Comparison of ENCODE assay signal across 22 cellular contexts in genomic region chr7:541661-542060, GRCh38. TPM values are rescaled to one million over a fixed set of nuclear protein-coding genes. Genes with fewer than 3 reads are reported as not detected.
"Had no signal": no experiment of that assay in that cellular context is flagged by ENCODE, and none has a peak within 500 bp of the region (broad histone marks: within the 10 kb centered on the region; RNA-seq: fewer than 3 reads in every experiment).

No MANE protein-coding gene starts in this region.

- H3K9me3 Mint-ChIP-seq: dendritic cell treated with granulocyte-macrophage colony-stimulating factor and Interleukin-4, amounts not matched to agents 40 ng/mL and 50 ng/mL, for 4 days; stimulated activated naive CD8-positive, alpha-beta T cell treated with anti-CD3 and anti-CD28 coated beads, Interleukin-15, Interleukin-2, amounts not matched to agents 100 ng/mL and 50 ng/mL, for 24 hours had no signal

- ATAC-seq: activated CD4-positive, alpha-beta T cell treated with anti-CD3 and anti-CD28 coated beads for 36 hours; activated T-helper 17 cell treated with anti-CD3 and anti-CD28 coated beads, Interleukin-2, amount 50 U/mL, for 72 hours; left lobe of liver; lower lobe of right lung; naive thymus-derived CD8-positive, alpha-beta T cell had no signal

- H3K36me3 ChIP-seq: cardiac muscle cell, lower lobe of right lung, prostate gland, thyroid gland had no signal

- H3K27me3 Mint-ChIP-seq: activated CD4-positive, alpha-beta T cell treated with anti-CD3 and anti-CD28 coated beads for 36 hours; activated naive CD8-positive, alpha-beta T cell treated with anti-CD3 and anti-CD28 coated beads for 36 hours; activated T-cell treated with anti-CD3 and anti-CD28 coated beads, Interleukin-2, amount 50 U/mL, for 24 hours; activated T-helper 17 cell treated with anti-CD3 and anti-CD28 coated beads, Interleukin-2, amount 50 U/mL, for 72 hours; naive thymus-derived CD8-positive, alpha-beta T cell; stimulated activated naive CD8-positive, alpha-beta T cell treated with anti-CD3 and anti-CD28 coated beads, Interleukin-15, Interleukin-2, amounts not matched to agents 100 ng/mL and 50 ng/mL, for 24 hours had no signal

- H3K9me3 ChIP-seq: lower lobe of right lung, prostate gland, thyroid gland had no signal

- H3K27me3 ChIP-seq: cardiac muscle cell, thyroid gland had no signal

- H3K27ac Mint-ChIP-seq: activated CD4-positive, alpha-beta T cell treated with anti-CD3 and anti-CD28 coated beads for 36 hours; activated naive CD8-positive, alpha-beta T cell treated with anti-CD3 and anti-CD28 coated beads for 36 hours; activated T-cell treated with anti-CD3 and anti-CD28 coated beads, Interleukin-2, amount 50 U/mL, for 24 hours; activated T-helper 17 cell treated with anti-CD3 and anti-CD28 coated beads, Interleukin-2, amount 50 U/mL, for 72 hours; dendritic cell treated with granulocyte-macrophage colony-stimulating factor and Interleukin-4, amounts not matched to agents 40 ng/mL and 50 ng/mL, for 4 days; stimulated activated naive CD8-positive, alpha-beta T cell treated with anti-CD3 and anti-CD28 coated beads, Interleukin-15, Interleukin-2, amounts not matched to agents 100 ng/mL and 50 ng/mL, for 24 hours had no signal

- H3K4me3 Mint-ChIP-seq: activated CD4-positive, alpha-beta T cell treated with anti-CD3 and anti-CD28 coated beads for 36 hours; activated naive CD8-positive, alpha-beta T cell treated with anti-CD3 and anti-CD28 coated beads for 36 hours; activated T-cell treated with anti-CD3 and anti-CD28 coated beads, Interleukin-2, amount 50 U/mL, for 24 hours; activated T-helper 17 cell treated with anti-CD3 and anti-CD28 coated beads, Interleukin-2, amount 50 U/mL, for 72 hours; dendritic cell treated with granulocyte-macrophage colony-stimulating factor and Interleukin-4, amounts not matched to agents 40 ng/mL and 50 ng/mL, for 4 days; naive thymus-derived CD8-positive, alpha-beta T cell; stimulated activated naive CD8-positive, alpha-beta T cell treated with anti-CD3 and anti-CD28 coated beads, Interleukin-15, Interleukin-2, amounts not matched to agents 100 ng/mL and 50 ng/mL, for 24 hours had no signal

- H3K27ac ChIP-seq: cardiac muscle cell, lower lobe of right lung, prostate gland, thyroid gland had no signal

- H3K4me3 ChIP-seq: cardiac muscle cell, lower lobe of right lung, prostate gland, thyroid gland had no signal

- H3K36me3 Mint-ChIP-seq: activated naive CD8-positive, alpha-beta T cell treated with anti-CD3 and anti-CD28 coated beads for 36 hours had no signal

- DNase-seq: activated CD4-positive, alpha-beta T cell treated with anti-CD3 and anti-CD28 coated beads for 36 hours; activated CD4-positive, alpha-beta T cell treated with anti-CD3 and anti-CD28 coated beads, Interleukin-2, amount 50 U/mL, for 4 hours; activated CD8-positive, alpha-beta memory T cell treated with anti-CD3 and anti-CD28 coated beads for 24 hours; activated CD8-positive, alpha-beta memory T cell treated with anti-CD3 and anti-CD28 coated beads, Interleukin-2, amount 50 U/mL, for 4 hours; activated naive CD4-positive, alpha-beta T cell treated with Interleukin-2 at 50 U/mL for 16 hours; activated naive CD8-positive, alpha-beta T cell treated with anti-CD3 and anti-CD28 coated beads for 36 hours; activated T-cell treated with anti-CD3 and anti-CD28 coated beads, Interleukin-2, amount 50 U/mL, for 24 hours; effector CD4-positive, alpha-beta T cell; erythroblast; foreskin fibroblast; naive thymus-derived CD8-positive, alpha-beta T cell; stimulated activated CD4-positive, alpha-beta T cell treated with anti-CD3 and anti-CD28 coated beads, Interleukin-4, amount 100 ng/mL, for 4 hours; substantia nigra; T-helper 9 cell; thyroid gland had no signal

RNA-seq across cellular contexts. Expression of gene PDGFA, which starts 22.0 kb away (rescaled TPM):
- polyA plus RNA-seq: naive thymus-derived CD8-positive, alpha-beta T cell had no signal
